19 cellular contexts compared by ENCODE assay signal in the genomic region with DNA sequence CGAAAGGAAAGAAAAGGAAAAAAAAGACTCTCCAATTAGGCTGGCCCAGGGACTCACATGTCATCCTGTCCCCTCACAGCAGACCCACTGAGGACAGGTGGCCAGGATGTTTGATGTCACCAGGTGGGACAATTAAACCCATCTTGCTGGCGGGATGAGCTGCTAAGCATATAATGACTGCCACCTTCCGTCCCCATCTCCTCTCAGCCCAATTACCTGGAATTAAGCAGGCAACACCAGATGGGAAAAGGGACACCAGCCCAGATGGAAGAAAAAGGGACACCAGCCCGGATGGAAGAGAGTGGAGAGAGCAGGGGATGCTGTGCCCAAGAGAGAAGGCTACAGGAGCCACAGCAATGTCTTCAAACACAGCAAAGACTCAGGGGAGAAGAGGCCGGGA.
A peak's percentile ranks its signal among the peaks of the same experiment; 100 is the strongest.
DNase-seq lines count a peak whose midpoint lies in the region; ATAC-seq and TF ChIP-seq lines count a peak whose summit lies in the region.
"Had no signal": no experiment of that assay in that cellular context is flagged by ENCODE, and none has a peak within 500 bp of the region (broad histone marks: within the 10 kb centered on the region; RNA-seq: fewer than 3 reads in every experiment).

No MANE protein-coding gene starts in this region.

- H3K36me3 ChIP-seq in GM23338 (ENCODE audit: insufficient read depth) (no peaks in the 10 kb centered on the region), fibroblast of lung (ENCODE audit: control insufficient read depth, insufficient read depth, low read length) (no peaks in the 10 kb centered on the region), gastrocnemius medialis (no peaks in the 10 kb centered on the region), GM23248 (ENCODE audit: low read depth) (no peaks in the 10 kb centered on the region)

- H3K27me3 Mint-ChIP-seq in GM23338 (ENCODE audit: insufficient read depth, low read depth, poor library complexity) = no peaks in the 10 kb centered on the region
- H3K27me3 Mint-ChIP-seq: activated CD8-positive, alpha-beta T cell treated with anti-CD3 and anti-CD28 coated beads for 36 hours; activated naive CD8-positive, alpha-beta T cell treated with anti-CD3 and anti-CD28 coated beads, Interleukin-2, amount 10 ng/mL, durations not matched to agents 7 days and 5 days; CD4-positive, alpha-beta memory T cell; stimulated activated naive CD8-positive, alpha-beta T cell treated with anti-CD3 and anti-CD28 coated beads, Interleukin-15, amount 100 ng/mL, for 72 hours had no signal

- H4K20me1 ChIP-seq in GM23338 (replicated peaks; ENCODE audit: insufficient read depth) = no peaks in the 10 kb centered on the region; the same call in 1 of the 2 replicates
- no peaks in the 10 kb centered on the region for H4K20me1 ChIP-seq in fibroblast of lung (ENCODE audit: control insufficient read depth, extremely low read depth, insufficient read depth, low read length)
- H4K20me1 ChIP-seq in GM23248 (ENCODE audit: insufficient read depth) = no peaks in the 10 kb centered on the region

- H3F3A ChIP-seq in GM23338 (replicated peaks; ENCODE audit: low read depth) = no peaks in the 10 kb centered on the region
- no peaks in the 10 kb centered on the region for H3F3A ChIP-seq in GM23248 (ENCODE audit: insufficient read depth)

- H3K4me1 Mint-ChIP-seq in GM23338 = peaks cover 6% of the 10 kb centered on the region; the same call in 2 of the 3 replicates
- H3K4me1 Mint-ChIP-seq: activated naive CD8-positive, alpha-beta T cell treated with anti-CD3 and anti-CD28 coated beads, Interleukin-2, amount 10 ng/mL, durations not matched to agents 7 days and 5 days; stimulated activated naive CD8-positive, alpha-beta T cell treated with anti-CD3 and anti-CD28 coated beads, Interleukin-15, amount 100 ng/mL, for 72 hours had no signal

- H3K36me3 Mint-ChIP-seq in GM23338 (ENCODE audit: low read depth) = peaks cover 3% of the 10 kb centered on the region; the same call in 2 of the 3 replicates
- H3K36me3 Mint-ChIP-seq: activated naive CD8-positive, alpha-beta T cell treated with anti-CD3 and anti-CD28 coated beads, Interleukin-2, amount 10 ng/mL, durations not matched to agents 7 days and 5 days; CD4-positive, alpha-beta memory T cell had no signal

- no peak for TF ChIP-seq CTCF in GM23338 (conservative IDR thresholded peaks at IDR 0.05; ENCODE audit: low read depth in 2 of 2)
- TF ChIP-seq CTCF in fibroblast of lung (conservative IDR thresholded peaks at IDR 0.05 in 1 of 2, IDR thresholded peaks at IDR 0.05 in 1 of 2; ENCODE audit: low read depth in 1 of 2, low read length in 2 of 2) = no peak
- no peak for TF ChIP-seq CTCF in gastrocnemius medialis (IDR thresholded peaks at IDR 0.05 in 4 of 5, conservative IDR thresholded peaks at IDR 0.05 in 1 of 5)

- no peak overlapping the region for H3K4me3 Mint-ChIP-seq in GM23338
- H3K4me3 Mint-ChIP-seq: activated CD8-positive, alpha-beta T cell treated with anti-CD3 and anti-CD28 coated beads for 36 hours; activated naive CD8-positive, alpha-beta T cell treated with anti-CD3 and anti-CD28 coated beads, Interleukin-2, amount 10 ng/mL, durations not matched to agents 7 days and 5 days; CD4-positive, alpha-beta memory T cell; stimulated activated naive CD8-positive, alpha-beta T cell treated with anti-CD3 and anti-CD28 coated beads, Interleukin-15, amount 100 ng/mL, for 72 hours had no signal

- in situ Hi-C loops in gastrocnemius medialis (cut with MboI; ENCODE audit: low sequenced_read_pairs in 4 of 4) (no loop called here), GM23248 (cut with MboI) (no loop called here)

- no peaks in the 10 kb centered on the region for H3K9me3 ChIP-seq in fibroblast of lung (ENCODE audit: control insufficient read depth, insufficient read depth, low read depth, low read length)
- H3K9me3 ChIP-seq in gastrocnemius medialis = no peaks in the 10 kb centered on the region
- H3K9me3 ChIP-seq in GM23248 (ENCODE audit: low read depth) = no peaks in the 10 kb centered on the region

- TF ChIP-seq POLR2A in gastrocnemius medialis (IDR thresholded peaks at IDR 0.05) = no peak

- H3K27ac ChIP-seq in GM23338 (ENCODE audit: low read depth) (no peak overlapping the region), fibroblast of lung (ENCODE audit: insufficient read depth, low read length) (peak overlapping the region; percentile 82), gastrocnemius medialis (peak overlapping the region in 3 of 4 donors; percentile 45 to 68 (median 54)), GM23248 (no peak overlapping the region)

- intact Hi-C loops in gastrocnemius medialis (cut with DNase I; ENCODE audit: low total_unique reads) = no loop called here

- H3K27ac Mint-ChIP-seq in GM23338 = peak overlapping the region; percentile 4; the same call in 1 of the 2 replicates
- H3K27ac Mint-ChIP-seq: activated CD8-positive, alpha-beta T cell treated with anti-CD3 and anti-CD28 coated beads for 36 hours; activated naive CD8-positive, alpha-beta T cell treated with anti-CD3 and anti-CD28 coated beads, Interleukin-2, amount 10 ng/mL, durations not matched to agents 7 days and 5 days; CD4-positive, alpha-beta memory T cell; stimulated activated naive CD8-positive, alpha-beta T cell treated with anti-CD3 and anti-CD28 coated beads, Interleukin-15, amount 100 ng/mL, for 72 hours had no signal

- H3K4me3 ChIP-seq in GM23338 = no peak overlapping the region
- H3K4me3 ChIP-seq in fibroblast of lung (replicated peaks in 1 of 4; ENCODE audit: control extremely low read depth in 1 of 4, insufficient read depth in 1 of 4, low read depth in 3 of 4, low read length in 4 of 4) = no peak overlapping the region
- no peak overlapping the region for H3K4me3 ChIP-seq in gastrocnemius medialis
- no peak overlapping the region for H3K4me3 ChIP-seq in GM23248

- no peak for ATAC-seq in GM23338
- no peak for ATAC-seq in gastrocnemius medialis
- ATAC-seq in HG03442 (IDR thresholded peaks at IDR 0.05; ENCODE audit: unreplicated experiment) = no peak
- ATAC-seq: activated CD8-positive, alpha-beta T cell treated with anti-CD3 and anti-CD28 coated beads for 36 hours; stimulated activated naive CD8-positive, alpha-beta T cell treated with anti-CD3 and anti-CD28 coated beads, Interleukin-15, amount 100 ng/mL, for 72 hours had no signal

- no peaks in the 10 kb centered on the region for H3K27me3 ChIP-seq in GM23338 (ENCODE audit: insufficient read depth)
- no peaks in the 10 kb centered on the region for H3K27me3 ChIP-seq in fibroblast of lung (ENCODE audit: control insufficient read depth, insufficient read depth, low read length)
- peaks cover 0 to 3% (median 0%) of the 10 kb centered on the region in 3 donors for H3K27me3 ChIP-seq in gastrocnemius medialis
- H3K27me3 ChIP-seq in GM23248 (replicated peaks; ENCODE audit: insufficient read depth) = no peaks in the 10 kb centered on the region

- H3K9me2 ChIP-seq in GM23338 (ENCODE audit: insufficient read depth) (no peaks in the 10 kb centered on the region), GM23248 (ENCODE audit: insufficient read depth) (no peaks in the 10 kb centered on the region)

- H3K9ac ChIP-seq in fibroblast of lung (ENCODE audit: insufficient read depth, low read length) = peak overlapping the region; percentile 39
- H3K9ac ChIP-seq in GM23248 = no peak overlapping the region

- no peak overlapping the region for H2AFZ ChIP-seq in GM23338
- no peak overlapping the region for H2AFZ ChIP-seq in fibroblast of lung (ENCODE audit: low read length)
- no peak overlapping the region for H2AFZ ChIP-seq in GM23248

- no peak for DNase-seq in GM23338 (ENCODE audit: low spot score)
- peak; percentile 39 for DNase-seq in NCI-H748 treated with DMSO at 0.1 percent for 48 hours (lab: John Stamatoyannopoulos, UW)
- DNase-seq in fibroblast of lung (ENCODE audit: low read depth in 2 of 2) = no peak
- DNase-seq in gastrocnemius medialis = no peak
- DNase-seq in SKM-1 (lab: John Stamatoyannopoulos, UW; ENCODE audit: unreplicated experiment) = no peak
- no peak for DNase-seq in GM23248
- no peak for DNase-seq in LoVo (ENCODE audit: low spot score)
- DNase-seq: activated CD8-positive, alpha-beta T cell treated with anti-CD3 and anti-CD28 coated beads for 36 hours; activated naive CD8-positive, alpha-beta T cell treated with anti-CD3 and anti-CD28 coated beads, Interleukin-2, amount 10 ng/mL, durations not matched to agents 7 days and 5 days; activated T-cell treated with anti-CD3 and anti-CD28 coated beads, Interleukin-2, amount 50 U/mL, for 48 hours; CD4-positive, alpha-beta memory T cell; DND-41; effector CD8-positive, alpha-beta T cell; Kasumi-1; NCI-H187 treated with DMSO at 0.1 percent for 48 hours; NCI-H510A treated with DMSO at 0.1 percent for 48 hours; retina; stimulated activated naive CD8-positive, alpha-beta T cell treated with anti-CD3 and anti-CD28 coated beads, Interleukin-15, amount 100 ng/mL, for 72 hours had no signal

- 88 to 94% methylated on average over 5 of the region's 5 CpGs for WGBS in GM23248 (ENCODE audit: low coverage in 1 of 2, low lambda C conversion rate in 2 of 2, missing lambda C conversion rate in 2 of 2), 2 experiments

- H3K9me3 Mint-ChIP-seq in GM23338 = no peaks in the 10 kb centered on the region; the same call in 2 of the 3 replicates
- H3K9me3 Mint-ChIP-seq: activated CD8-positive, alpha-beta T cell treated with anti-CD3 and anti-CD28 coated beads for 36 hours; activated naive CD8-positive, alpha-beta T cell treated with anti-CD3 and anti-CD28 coated beads, Interleukin-2, amount 10 ng/mL, durations not matched to agents 7 days and 5 days; CD4-positive, alpha-beta memory T cell; stimulated activated naive CD8-positive, alpha-beta T cell treated with anti-CD3 and anti-CD28 coated beads, Interleukin-15, amount 100 ng/mL, for 72 hours had no signal

- 0 out of 2 replicates have a peak, but pooled peaks cover 6% of the 10 kb centered on the region for H3K79me2 ChIP-seq in GM23338 (replicated peaks; ENCODE audit: insufficient read depth)
- H3K79me2 ChIP-seq in fibroblast of lung (ENCODE audit: control insufficient read depth, insufficient read depth, low read length) = peaks cover 3% of the 10 kb centered on the region
- H3K79me2 ChIP-seq in GM23248 (ENCODE audit: insufficient read depth) = no peaks in the 10 kb centered on the region; the same call in 1 of the 2 replicates

- H3K4me2 ChIP-seq in GM23338 = no peak overlapping the region
- H3K4me2 ChIP-seq in fibroblast of lung (ENCODE audit: extremely low read depth, insufficient read depth, low read length) = no peak overlapping the region
- H3K4me2 ChIP-seq in GM23248 (ENCODE audit: unreplicated experiment) = no peak overlapping the region

- no peaks in the 10 kb centered on the region for H3K4me1 ChIP-seq in GM23338 (ENCODE audit: insufficient read depth)
- H3K4me1 ChIP-seq in fibroblast of lung (ENCODE audit: control insufficient read depth, extremely low read depth, insufficient read depth, low read length) = peaks cover 17% of the 10 kb centered on the region
- H3K4me1 ChIP-seq in gastrocnemius medialis = no peaks in the 10 kb centered on the region
- no peaks in the 10 kb centered on the region for H3K4me1 ChIP-seq in GM23248 (ENCODE audit: insufficient read depth)

TF ChIP-seq in GM23338, 12 proteins besides CTCF, POLR2A, EP300 and RAD21 (continues in another document):
- TF ChIP-seq CREB1 (CRISPR knock-in tag; IDR thresholded peaks at IDR 0.05; ENCODE audit: low read depth) = no peak

Comparison
In these comparisons a context has a peak if more than half of its experiments do, and no peak if none do; other contexts are left out.
1. H3K27ac ChIP-seq: peak in fibroblast of lung (single experiment) and gastrocnemius medialis (3 of 4); none in GM23338 (single experiment) and GM23248 (single experiment).